8 cellular contexts compared by ENCODE assay signal in genomic region chr1:21439721-21440629, GRCh38. TPM values are rescaled to one million over a fixed set of nuclear protein-coding genes. Genes with fewer than 3 reads are reported as not detected.
DNase-seq lines count a peak whose midpoint lies in the region; ATAC-seq and TF ChIP-seq lines count a peak whose summit lies in the region.

TSS of gene NBPF3 (plus strand) at chr1:21440137. CDS start at chr1:21445087, 4,950 bp downstream.

- no peak within 1 kb of the TSS for H3K27ac ChIP-seq in ectodermal cell (ENCODE audit: insufficient read depth, low read depth, low read length, poor library complexity, severe bottlenecking)
- H3K27ac ChIP-seq in lung (ENCODE audit: low read depth in 1 of 2, low read length in 1 of 2): no peak within 1 kb of the TSS

- H3K36me3 Mint-ChIP-seq in activated CD8-positive, alpha-beta T cell treated with anti-CD3 and anti-CD28 coated beads for 36 hours (ENCODE audit: low read depth): peaks cover under 1% of the 10 kb centered on the region

- H3K36me3 ChIP-seq in ectodermal cell (ENCODE audit: control insufficient read depth, insufficient read depth, low read length): no peaks in the 10 kb centered on the region
- no peaks in the 10 kb centered on the region for H3K36me3 ChIP-seq in lung (ENCODE audit: control insufficient read depth in 2 of 2, insufficient read depth in 2 of 2, low read length in 2 of 2)

- peak within 1 kb of the TSS; percentile 65 for H3K4me3 ChIP-seq in ectodermal cell (ENCODE audit: insufficient read depth, low read depth, low read length)
- peak within 1 kb of the TSS; percentile 95 for H3K4me3 ChIP-seq in lung

- no peaks in the 10 kb centered on the region for H3K4me1 ChIP-seq in ectodermal cell (ENCODE audit: control insufficient read depth, insufficient read depth, low read length)
- H3K4me1 ChIP-seq in lung (ENCODE audit: control insufficient read depth in 2 of 2, insufficient read depth in 2 of 2, low read length in 2 of 2): peaks cover 0 to 2% of the 10 kb centered on the region in 2 donors

- H3K27me3 ChIP-seq in ectodermal cell (ENCODE audit: control insufficient read depth, insufficient read depth, low read length, poor library complexity, severe bottlenecking) (peaks cover 28% of the 10 kb centered on the region), lung (ENCODE audit: control insufficient read depth, insufficient read depth) (no peaks in the 10 kb centered on the region)

- WGBS in ectodermal cell, 2 experiments: 0% methylated on average over 86 of the region's 87 CpGs
- WGBS in lung, 2 donors: 0 to 2% methylated on average over 67 to 87 of the region's 87 CpGs

- peaks cover 6% of the 10 kb centered on the region for H3K27me3 Mint-ChIP-seq in activated CD8-positive, alpha-beta T cell treated with anti-CD3 and anti-CD28 coated beads for 36 hours

- DNase-seq in ACHN: peak; percentile 79
- peak; percentile 80 for DNase-seq in NCI-H526 treated with DMSO at 0.1 percent for 48 hours (lab: John Stamatoyannopoulos, UW)
- peak; percentile 94 for DNase-seq in activated CD8-positive, alpha-beta T cell treated with anti-CD3 and anti-CD28 coated beads for 36 hours
- DNase-seq in lung (ENCODE audit: low spot score): peak; percentile 92
- peak; percentile 64 to 77 (median 76) for DNase-seq in stimulated activated CD4-positive, alpha-beta T cell treated with anti-CD3 and anti-CD28 coated beads, TNF-alpha, amount 100 ng/mL, for 1 hour (ENCODE audit: low read depth in 3 of 3, low spot score in 1 of 3)

- H3K27ac Mint-ChIP-seq in activated CD8-positive, alpha-beta T cell treated with anti-CD3 and anti-CD28 coated beads for 36 hours: peak within 1 kb of the TSS; percentile 83

- no peaks in the 10 kb centered on the region for H3K9me3 Mint-ChIP-seq in activated CD8-positive, alpha-beta T cell treated with anti-CD3 and anti-CD28 coated beads for 36 hours

- peak; percentile 84 for ATAC-seq in GM18909 (IDR thresholded peaks at IDR 0.05; ENCODE audit: poor library complexity, unreplicated experiment)
- peak; percentile 97 for ATAC-seq in HG03432 (IDR thresholded peaks at IDR 0.05; ENCODE audit: unreplicated experiment)
- peak; percentile 97 for ATAC-seq in activated CD8-positive, alpha-beta T cell treated with anti-CD3 and anti-CD28 coated beads for 36 hours
- peak; percentile 98 for ATAC-seq in lung (ENCODE audit: insufficient read depth, low FRiP score)

- intact Hi-C loops in activated CD8-positive, alpha-beta T cell treated with anti-CD3 and anti-CD28 coated beads for 36 hours (cut with micrococcal nuclease): no loop called here

- no peak for TF ChIP-seq CTCF in activated CD8-positive, alpha-beta T cell treated with anti-CD3 and anti-CD28 coated beads for 36 hours (IDR thresholded peaks at IDR 0.05)
- no peak for TF ChIP-seq CTCF in lung (IDR thresholded peaks at IDR 0.05; ENCODE audit: control extremely low read depth, extremely low read depth)

- no peaks in the 10 kb centered on the region for H3K9me3 ChIP-seq in ectodermal cell (ENCODE audit: control insufficient read depth, low read length)
- H3K9me3 ChIP-seq in lung (ENCODE audit: control insufficient read depth in 2 of 2, insufficient read depth in 1 of 2, low read length in 1 of 2): no peaks in the 10 kb centered on the region

- peak within 1 kb of the TSS; percentile 78 for H3K4me3 Mint-ChIP-seq in activated CD8-positive, alpha-beta T cell treated with anti-CD3 and anti-CD28 coated beads for 36 hours

- POLR2A ChIA-PET in activated CD8-positive, alpha-beta T cell treated with anti-CD3 and anti-CD28 coated beads for 36 hours (lab: Charles Lee): interaction anchor here (0.6 kb wide), 1 partner anchor 10 kb away, joined by 3 read pairs; no protein-coding TSS in a partner anchor

- CTCF ChIA-PET in activated CD8-positive, alpha-beta T cell treated with anti-CD3 and anti-CD28 coated beads for 36 hours (lab: Charles Lee): no interaction called here

- in situ Hi-C loops in ACHN (cut with HindIII; ENCODE audit: low pct_ligation_motif_present, low pct_unique_long_range_greater_than_20kb, low sequenced_read_pairs): no loop called here

- peaks cover 13% of the 10 kb centered on the region for H3K4me1 Mint-ChIP-seq in activated CD8-positive, alpha-beta T cell treated with anti-CD3 and anti-CD28 coated beads for 36 hours (ENCODE audit: low read depth)

RNA-seq across cellular contexts. Expression of gene NBPF3, which starts in this region (rescaled TPM):
- total RNA-seq in activated CD8-positive, alpha-beta T cell treated with anti-CD3 and anti-CD28 coated beads for 36 hours: 1 to 10 TPM; 7.9 to 9.4 TPM
- polyA plus RNA-seq in ectodermal cell (2013, experiment 1 of 4): 14.0 TPM
- 12.5 TPM for polyA plus RNA-seq in ectodermal cell (2013, experiment 2 of 4)
- 10.7 TPM for polyA plus RNA-seq in ectodermal cell (2013, experiment 3 of 4)
- 14.8 TPM for polyA plus RNA-seq in ectodermal cell (2013, experiment 4 of 4)
- 10 to 100 TPM in 1 of 2 donors, 1 to 10 TPM in 1; 9.7 to 17.6 TPM for total RNA-seq in lung
- 1 to 10 TPM; 1.3 to 1.6 TPM for polyA plus RNA-seq in lung
